In genomic region chr16:74521691-74522090, GRCh38 we compare ENCODE assay signal across 11 cellular contexts.
A peak's percentile ranks its signal among the peaks of the same experiment; 100 is the strongest.
DNase-seq lines count a peak whose midpoint lies in the region; FAIRE-seq lines count a peak whose summit lies in the region.
"Had no signal": no experiment of that assay in that cellular context is flagged by ENCODE, and none has a peak within 500 bp of the region (broad histone marks: within the 10 kb centered on the region; RNA-seq: fewer than 3 reads in every experiment).

No MANE protein-coding gene starts in this region.

- WGBS in mesenchymal stem cell, result 55% methylated on average over 2 of the region's 4 CpGs

- H3K4me3 Mint-ChIP-seq in activated CD4-positive, alpha-beta T cell treated with anti-CD3 and anti-CD28 coated beads, Interleukin-2, amount 10 ng/mL, durations not matched to agents 24 days and 14 days, result no peak overlapping the region
- H3K4me3 Mint-ChIP-seq: activated T-helper 1 cell treated with anti-CD3 and anti-CD28 coated beads, Interleukin-12 subunit alpha, Interleukin-12 subunit beta, Interleukin-2, Interleukin-4 antibody, amounts not matched to agents 30 ng/mL and 10 ng/mL and 1 ng/mL, durations not matched to agents 14 hours and 24 hours and 36 hours; nephron had no signal

- peak overlapping the region; percentile 88 for H2AK5ac ChIP-seq in mesenchymal stem cell (ENCODE audit: low read length, severe bottlenecking)

- H3K4ac ChIP-seq in mesenchymal stem cell (ENCODE audit: low read depth in 1 of 2, low read length in 2 of 2), result no peak overlapping the region

- H3K36me3 ChIP-seq in mesenchymal stem cell (ENCODE audit: control insufficient read depth in 1 of 2, insufficient read depth in 2 of 2, low read depth in 1 of 2, low read length in 2 of 2), result peaks cover 0 to 14% of the 10 kb centered on the region in 2 experiments

- H3K36me3 Mint-ChIP-seq in activated CD4-positive, alpha-beta T cell treated with anti-CD3 and anti-CD28 coated beads, Interleukin-2, amount 10 ng/mL, durations not matched to agents 24 days and 14 days (ENCODE audit: low read depth), result peaks cover 37% of the 10 kb centered on the region

- peaks cover 2% of the 10 kb centered on the region for H3K4me1 ChIP-seq in mesenchymal stem cell (ENCODE audit: control insufficient read depth, insufficient read depth, low read depth, low read length)

- peak overlapping the region; percentile 21 for H3K4me2 ChIP-seq in mesenchymal stem cell (ENCODE audit: low read length, poor library complexity, severe bottlenecking)

- H4K91ac ChIP-seq in mesenchymal stem cell (ENCODE audit: low read length), result peak overlapping the region; percentile 15

- H3K18ac ChIP-seq in mesenchymal stem cell (ENCODE audit: low read depth in 1 of 2, low read length in 2 of 2), result peak overlapping the region; percentile 11 to 70

- H3K14ac ChIP-seq in mesenchymal stem cell (ENCODE audit: low read length in 2 of 2), result peak overlapping the region in 1 of 2 experiments; percentile 41

- no peak overlapping the region for H3K27ac Mint-ChIP-seq in activated CD4-positive, alpha-beta T cell treated with anti-CD3 and anti-CD28 coated beads, Interleukin-2, amount 10 ng/mL, durations not matched to agents 24 days and 14 days
- H3K27ac Mint-ChIP-seq: activated T-helper 1 cell treated with anti-CD3 and anti-CD28 coated beads, Interleukin-12 subunit alpha, Interleukin-12 subunit beta, Interleukin-2, Interleukin-4 antibody, amounts not matched to agents 30 ng/mL and 10 ng/mL and 1 ng/mL, durations not matched to agents 14 hours and 24 hours and 36 hours; nephron had no signal

- H2BK5ac ChIP-seq in mesenchymal stem cell (ENCODE audit: low read depth, low read length, poor library complexity, severe bottlenecking), result no peak overlapping the region

- H2BK120ac ChIP-seq in mesenchymal stem cell (ENCODE audit: low read depth, low read length), result no peak overlapping the region

- peaks cover 7% of the 10 kb centered on the region for H3K79me1 ChIP-seq in mesenchymal stem cell (replicated peaks; ENCODE audit: low read length, poor library complexity, severe bottlenecking)

- no peaks in the 10 kb centered on the region for H3K27me3 ChIP-seq in mesenchymal stem cell (ENCODE audit: control insufficient read depth in 1 of 2, insufficient read depth in 1 of 2, low read length in 2 of 2)

- H3K4me1 Mint-ChIP-seq in activated CD4-positive, alpha-beta T cell treated with anti-CD3 and anti-CD28 coated beads, Interleukin-2, amount 10 ng/mL, durations not matched to agents 24 days and 14 days, result peaks cover 6% of the 10 kb centered on the region
- H3K4me1 Mint-ChIP-seq: nephron had no signal

- peak overlapping the region in 1 of 2 experiments; percentile 27 for H3K4me3 ChIP-seq in mesenchymal stem cell (ENCODE audit: insufficient read depth in 1 of 2, low read depth in 1 of 2, low read length in 2 of 2)

- no peak overlapping the region for H2BK12ac ChIP-seq in mesenchymal stem cell (ENCODE audit: low read length in 2 of 2)

- DNase-seq in Ammon's horn (ENCODE audit: low spot score) (peak; percentile 70), HTR-8/SVneo (ENCODE audit: insufficient read length, low spot score) (peak; percentile 25), dermis blood vessel endothelial cell (peak; percentile 53), mesenchymal stem cell (peak; percentile 72), GM19238 (ENCODE audit: insufficient read length, low spot score) (no peak), NCI-H2081 (lab: John Stamatoyannopoulos, UW) (no peak)
- no peak for DNase-seq in stimulated activated CD4-positive, alpha-beta T cell treated with anti-CD3 and anti-CD28 coated beads, Interleukin-1b, Interleukin-23, amount 100 ng/mL, for 48 hours
- DNase-seq in activated CD4-positive, alpha-beta T cell treated with anti-CD3 and anti-CD28 coated beads, Interleukin-2, amount 10 ng/mL, durations not matched to agents 24 days and 14 days, result no peak
- DNase-seq: NCI-H82 had no signal

- no peaks in the 10 kb centered on the region for H3K27me3 Mint-ChIP-seq in activated CD4-positive, alpha-beta T cell treated with anti-CD3 and anti-CD28 coated beads, Interleukin-2, amount 10 ng/mL, durations not matched to agents 24 days and 14 days

- no peaks in the 10 kb centered on the region for H3K9me3 ChIP-seq in mesenchymal stem cell (ENCODE audit: control insufficient read depth, low read length)

- H3K9ac ChIP-seq in mesenchymal stem cell (ENCODE audit: low read length), result peak overlapping the region; percentile 37

- H4K8ac ChIP-seq in mesenchymal stem cell (ENCODE audit: low read length), result peak overlapping the region; percentile 54

- H2BK15ac ChIP-seq in mesenchymal stem cell (ENCODE audit: low read depth, poor library complexity, severe bottlenecking), result no peak overlapping the region

- no peak overlapping the region for H3K23ac ChIP-seq in mesenchymal stem cell (ENCODE audit: low read length in 2 of 2)

- peak overlapping the region; percentile 61 for H3K27ac ChIP-seq in mesenchymal stem cell (ENCODE audit: low read length, poor library complexity, severe bottlenecking)

- H2AFZ ChIP-seq in mesenchymal stem cell (ENCODE audit: low read depth, low read length), result no peak overlapping the region

- FAIRE-seq in HTR-8/SVneo (lab: Jason Lieb, UNC), result no peak

- intact Hi-C loops in activated CD4-positive, alpha-beta T cell treated with anti-CD3 and anti-CD28 coated beads, Interleukin-2, amount 10 ng/mL, durations not matched to agents 24 days and 14 days (cut with micrococcal nuclease), result no loop called here

- H3K9me3 Mint-ChIP-seq in activated CD4-positive, alpha-beta T cell treated with anti-CD3 and anti-CD28 coated beads, Interleukin-2, amount 10 ng/mL, durations not matched to agents 24 days and 14 days, result peaks cover 6% of the 10 kb centered on the region

Comparison
In these comparisons a context has a peak if more than half of its experiments do, and no peak if none do; other contexts are left out.
1. DNase-seq: peak in Ammon's horn (single experiment), HTR-8/SVneo (single experiment), dermis blood vessel endothelial cell (single experiment) and mesenchymal stem cell (single experiment); none in stimulated activated CD4-positive, alpha-beta T cell treated with anti-CD3 and anti-CD28 coated beads, Interleukin-1b, Interleukin-23, amount 100 ng/mL, for 48 hours (single experiment), GM19238 (single experiment), NCI-H2081 (0 of 2) and activated CD4-positive, alpha-beta T cell treated with anti-CD3 and anti-CD28 coated beads, Interleukin-2, amount 10 ng/mL, durations not matched to agents 24 days and 14 days (single experiment).